In genomic region chr21:44845418-44846200, GRCh38 we compare ENCODE assay signal across 1 cellular context.
A peak's percentile ranks its signal among the peaks of the same experiment; 100 is the strongest.
TF ChIP-seq lines count a peak whose summit lies in the region.

No MANE protein-coding gene starts in this region.

TF ChIP-seq in GM12878, 131 proteins besides CTCF, POLR2A, EP300 and RAD21 (continues in another document):
- TF ChIP-seq NRF1 (conservative IDR thresholded peaks at IDR 0.05; ENCODE audit: low read depth, low read length) (no peak), NBN (IDR thresholded peaks at IDR 0.05) (no peak), WRNIP1 (IDR thresholded peaks at IDR 0.05; ENCODE audit: borderline replicate concordance, low read depth, low read length) (no peak), SUPT20H (IDR thresholded peaks at IDR 0.05; ENCODE audit: borderline replicate concordance, control insufficient read depth, low read depth, low read length) (no peak), STAT3 (IDR thresholded peaks at IDR 0.05; ENCODE audit: low read depth, low read length) (no peak), BHLHE40 (IDR thresholded peaks at IDR 0.05; ENCODE audit: borderline replicate concordance in 1 of 2, low read depth in 2 of 2, low read length in 1 of 2) (peak in 1 of 2 experiments; percentile 17; a peak in 1 of 4 replicates), RFX5 (IDR thresholded peaks at IDR 0.05; ENCODE audit: low read depth, low read length) (no peak), IKZF1 (conservative IDR thresholded peaks at IDR 0.05) (peak; percentile 60; the same call in 1 of the 2 replicates), TBL1XR1 (IDR thresholded peaks at IDR 0.05; ENCODE audit: low read depth, low read length) (no peak), ATF7 (IDR thresholded peaks at IDR 0.05; ENCODE audit: low read depth) (no peak), CHD1 (IDR thresholded peaks at IDR 0.05; ENCODE audit: low read depth, low read length) (no peak), EGR1 (IDR thresholded peaks at IDR 0.05; ENCODE audit: borderline replicate concordance in 1 of 2, low read depth in 2 of 2, low read length in 2 of 2) (0 out of 3 replicates have a peak, but pooled peaks of 1 of the 2 experiments have one; percentile 17), E4F1 (IDR thresholded peaks at IDR 0.05; ENCODE audit: borderline replicate concordance, partially characterized antibody) (no peak), POLR2AphosphoS2 (IDR thresholded peaks at IDR 0.05; ENCODE audit: low read depth, low read length) (no peak), RELA (IDR thresholded peaks at IDR 0.05; ENCODE audit: borderline replicate concordance, partially characterized antibody) (no peak), CUX1 (IDR thresholded peaks at IDR 0.05; ENCODE audit: insufficient replicate concordance, low read depth, low read length) (no peak), RUNX3 (IDR thresholded peaks at IDR 0.05; ENCODE audit: low read length) (0 out of 2 replicates have a peak, but pooled peaks have one; percentile 5), KAT2A (conservative IDR thresholded peaks at IDR 0.05; ENCODE audit: control insufficient read depth, low read depth, low read length) (no peak), POLR2AphosphoS5 (IDR thresholded peaks at IDR 0.05; ENCODE audit: low read length) (no peak), PBX3 (IDR thresholded peaks at IDR 0.05; ENCODE audit: insufficient replicate concordance, low read depth, low read length) (no peak), DPF2 (IDR thresholded peaks at IDR 0.05) (peak; percentile 38; the same call in 1 of the 2 replicates), NR2C2 (IDR thresholded peaks at IDR 0.05; ENCODE audit: borderline replicate concordance, control insufficient read depth, insufficient read length, low read depth) (no peak), USF1 (IDR thresholded peaks at IDR 0.05; ENCODE audit: borderline replicate concordance, extremely low read length, insufficient read depth, low read depth, low read length) (no peak), SMAD5 (IDR thresholded peaks at IDR 0.05; ENCODE audit: low read depth) (no peak), PRDM15 (CRISPR knock-in tag; IDR thresholded peaks at IDR 0.05) (no peak), NKRF (conservative IDR thresholded peaks at IDR 0.05) (0 out of 2 replicates have a peak, but pooled peaks have one; percentile 21), MEF2A (IDR thresholded peaks at IDR 0.05; ENCODE audit: insufficient read depth, low read depth, low read length) (no peak), IRF3 (IDR thresholded peaks at IDR 0.05) (no peak), FOXM1 (IDR thresholded peaks at IDR 0.05; ENCODE audit: low read depth, low read length) (no peak), RAD51 (IDR thresholded peaks at IDR 0.05) (no peak), SMARCA5 (IDR thresholded peaks at IDR 0.05) (peak; percentile 48; the same call in 1 of the 2 replicates), ZBTB33 (IDR thresholded peaks at IDR 0.05) (no peak), BMI1 (IDR thresholded peaks at IDR 0.05; ENCODE audit: borderline replicate concordance) (no peak), USF2 (IDR thresholded peaks at IDR 0.05; ENCODE audit: borderline replicate concordance, low read depth, low read length) (no peak), E2F4 (IDR thresholded peaks at IDR 0.05; ENCODE audit: low read depth, low read length) (no peak)
